19 cellular contexts compared by ENCODE assay signal in genomic region chrX:100913111-100913510, GRCh38. TPM values are rescaled to one million over a fixed set of nuclear protein-coding genes. Genes with fewer than 3 reads are reported as not detected.
A peak's percentile ranks its signal among the peaks of the same experiment; 100 is the strongest.
DNase-seq lines count a peak whose midpoint lies in the region; FAIRE-seq and TF ChIP-seq lines count a peak whose summit lies in the region.
"Had no signal": no experiment of that assay in that cellular context is flagged by ENCODE, and none has a peak within 500 bp of the region (broad histone marks: within the 10 kb centered on the region; RNA-seq: fewer than 3 reads in every experiment).

No MANE protein-coding gene starts in this region.

- H3K4me1 ChIP-seq in Caco-2 (peaks cover 15% of the 10 kb centered on the region; the same call in 1 of the 2 replicates), endothelial cell of umbilical vein (ENCODE audit: control insufficient read depth, extremely low read depth, insufficient read depth, low read length) (peaks cover 13% of the 10 kb centered on the region), MM.1S (ENCODE audit: low read length) (no peaks in the 10 kb centered on the region)
- H3K4me1 ChIP-seq: A549, BLaER1 had no signal

- H3K9me3 Mint-ChIP-seq in Caco-2 (ENCODE audit: unreplicated experiment), result no peaks in the 10 kb centered on the region
- H3K9me3 Mint-ChIP-seq: CD4-positive, alpha-beta memory T cell; GM23338; HFFc6 had no signal

- H3K4me3 ChIP-seq in Caco-2 (ENCODE audit: low read depth, low read length) (no peak overlapping the region), endothelial cell of umbilical vein (replicated peaks in 1 of 3; ENCODE audit: insufficient read depth in 1 of 3, low read depth in 1 of 3, low read length in 3 of 3) (no peak overlapping the region), MM.1S (ENCODE audit: low read length) (no peak overlapping the region)
- H3K4me3 ChIP-seq: A549, BLaER1, GM23338 had no signal

- H4K20me1 ChIP-seq in endothelial cell of umbilical vein (replicated peaks; ENCODE audit: control insufficient read depth, extremely low read depth, insufficient read depth, low read length) (no peaks in the 10 kb centered on the region), MM.1S (ENCODE audit: insufficient read depth, low read length) (no peaks in the 10 kb centered on the region)
- H4K20me1 ChIP-seq: BLaER1 had no signal

- POLR2A ChIA-PET in Caco-2 (lab: Charles Lee), result interaction anchor here (1.4 kb wide), 1 partner anchor 16 kb away, joined by 6 read pairs; the partner anchor contains the start of gene XKRX
- POLR2A ChIA-PET in endothelial cell of umbilical vein (lab: Charles Lee), result interaction anchor here (0.7 kb wide), 1 partner anchor 465 kb away, joined by 3 read pairs; no protein-coding TSS in a partner anchor

- no peaks in the 10 kb centered on the region for H3K9me2 ChIP-seq in MM.1S (replicated peaks; ENCODE audit: insufficient read depth, low read length)

- peak overlapping the region; percentile 36 for H3K27ac Mint-ChIP-seq in Caco-2 (ENCODE audit: unreplicated experiment)
- H3K27ac Mint-ChIP-seq: CD14-positive monocyte; CD4-positive, alpha-beta memory T cell; GM23338 had no signal

- intact Hi-C loops in Caco-2 (cut with micrococcal nuclease; ENCODE audit: unreplicated experiment), result no loop called here
- intact Hi-C loops in endothelial cell of umbilical vein (cut with micrococcal nuclease), result no loop called here

- no peaks in the 10 kb centered on the region for H3K79me2 ChIP-seq in endothelial cell of umbilical vein (ENCODE audit: control insufficient read depth, insufficient read depth, low read length)
- H3K79me2 ChIP-seq in MM.1S (ENCODE audit: low read length), result no peaks in the 10 kb centered on the region

- H3K27me3 Mint-ChIP-seq in Caco-2 (ENCODE audit: insufficient read depth, unreplicated experiment), result no peaks in the 10 kb centered on the region
- H3K27me3 Mint-ChIP-seq: CD4-positive, alpha-beta memory T cell had no signal

- H3K9me3 ChIP-seq in Caco-2, result no peaks in the 10 kb centered on the region
- no peaks in the 10 kb centered on the region for H3K9me3 ChIP-seq in endothelial cell of umbilical vein (replicated peaks; ENCODE audit: control insufficient read depth, insufficient read depth, low read length)
- H3K9me3 ChIP-seq in MM.1S (replicated peaks; ENCODE audit: insufficient read depth, low read length), result no peaks in the 10 kb centered on the region
- H3K9me3 ChIP-seq: A549, BLaER1 had no signal

- DNase-seq in Caco-2, result no peak
- DNase-seq in NCI-H226, result peak; percentile 8
- no peak for DNase-seq in endothelial cell of umbilical vein (ENCODE audit: low read depth, low spot score)
- peak; percentile 30 for DNase-seq in kidney tubule cell (ENCODE audit: low spot score)
- DNase-seq in NCI-H524 treated with DMSO at 0.1 percent for 48 hours (lab: John Stamatoyannopoulos, UW), result no peak
- no peak for DNase-seq in HK-2 (ENCODE audit: unreplicated experiment)
- DNase-seq in MM.1S, result no peak
- DNase-seq: Calu3; CD4-positive, alpha-beta memory T cell; DMS79 treated with DMSO at 0.1 percent for 48 hours; GF-D8; H7; HFFc6 had no signal

- peaks cover 13% of the 10 kb centered on the region for H3K4me1 Mint-ChIP-seq in Caco-2 (ENCODE audit: low read depth, unreplicated experiment)
- H3K4me1 Mint-ChIP-seq: CD14-positive monocyte; CD4-positive, alpha-beta memory T cell had no signal

- dilution Hi-C loops in endothelial cell of umbilical vein (cut with MboI; ENCODE audit: extremely low pct_ligation_motif_present, low sequenced_read_pairs), result no loop called here

- no peak overlapping the region for H3K27ac ChIP-seq in endothelial cell of umbilical vein (ENCODE audit: insufficient read depth, low read depth, low read length)
- no peak overlapping the region for H3K27ac ChIP-seq in MM.1S (ENCODE audit: low read length)
- H3K27ac ChIP-seq: 22Rv1, A549, BLaER1 had no signal

- H2AFZ ChIP-seq in endothelial cell of umbilical vein (ENCODE audit: low read depth, low read length), result no peak overlapping the region
- no peak overlapping the region for H2AFZ ChIP-seq in MM.1S (ENCODE audit: low read length)
- H2AFZ ChIP-seq: GM23338 had no signal

- no peaks in the 10 kb centered on the region for H3K9me1 ChIP-seq in endothelial cell of umbilical vein (replicated peaks; ENCODE audit: control insufficient read depth, extremely low read depth, insufficient read depth, low read length)

- H3K4me2 ChIP-seq in endothelial cell of umbilical vein (ENCODE audit: insufficient read depth, low read length) (no peak overlapping the region), MM.1S (ENCODE audit: low read depth, low read length) (no peak overlapping the region)
- H3K4me2 ChIP-seq: A549, BLaER1, GM23338 had no signal

- no peak overlapping the region for H3K4me3 Mint-ChIP-seq in Caco-2 (ENCODE audit: unreplicated experiment)
- H3K4me3 Mint-ChIP-seq: CD14-positive monocyte; CD4-positive, alpha-beta memory T cell; GM23338; HFFc6 had no signal

- H3K9ac ChIP-seq in endothelial cell of umbilical vein (replicated peaks; ENCODE audit: extremely low read depth, insufficient read depth, low read length), result no peak overlapping the region
- H3K9ac ChIP-seq in MM.1S (ENCODE audit: low read length), result no peak overlapping the region
- H3K9ac ChIP-seq: BLaER1 had no signal

- no peaks in the 10 kb centered on the region for H3F3A ChIP-seq in MM.1S (ENCODE audit: insufficient read depth, low read length)

- TF ChIP-seq POLR2A in endothelial cell of umbilical vein (IDR thresholded peaks at IDR 0.05; ENCODE audit: low read depth, low read length), result no peak

- peak; percentile 58 for FAIRE-seq in endothelial cell of umbilical vein (lab: Jason Lieb, UNC)
- FAIRE-seq: A549, HepG2 had no signal

- no peaks in the 10 kb centered on the region for H3K36me3 ChIP-seq in Caco-2 (ENCODE audit: control insufficient read depth, insufficient read depth, low read length)
- no peaks in the 10 kb centered on the region for H3K36me3 ChIP-seq in endothelial cell of umbilical vein (ENCODE audit: control insufficient read depth in 2 of 2, extremely low read depth in 1 of 2, insufficient read depth in 2 of 2, low read length in 2 of 2)
- H3K36me3 ChIP-seq in MM.1S (replicated peaks; ENCODE audit: insufficient read depth, low read length), result no peaks in the 10 kb centered on the region
- H3K36me3 ChIP-seq: BLaER1 had no signal

- H3K36me3 Mint-ChIP-seq in Caco-2 (ENCODE audit: insufficient read depth, unreplicated experiment), result peaks cover 28% of the 10 kb centered on the region
- H3K36me3 Mint-ChIP-seq: CD14-positive monocyte; CD4-positive, alpha-beta memory T cell had no signal

- H3K27me3 ChIP-seq in Caco-2 (replicated peaks; ENCODE audit: control insufficient read depth, insufficient read depth, low read length) (no peaks in the 10 kb centered on the region), endothelial cell of umbilical vein (ENCODE audit: control insufficient read depth in 2 of 2, insufficient read depth in 2 of 2, low read length in 2 of 2) (no peaks in the 10 kb centered on the region), MM.1S (replicated peaks; ENCODE audit: insufficient read depth, low read length) (no peaks in the 10 kb centered on the region)
- H3K27me3 ChIP-seq: BLaER1 had no signal

- BruUV-seq in Caco-2 (replicated peaks; lab: Mats Ljungman, UMichigan) (no TSS peak), endothelial cell of umbilical vein (replicated peaks; lab: Mats Ljungman, UMichigan) (no TSS peak)

- TF ChIP-seq CTCF in Caco-2 (IDR thresholded peaks at IDR 0.05; ENCODE audit: insufficient read depth in 1 of 2, low read depth in 1 of 2, low read length in 1 of 2, severe bottlenecking in 1 of 2, unreplicated experiment in 1 of 2), result no peak
- no peak for TF ChIP-seq CTCF in endothelial cell of umbilical vein (IDR thresholded peaks at IDR 0.05; ENCODE audit: extremely low read depth in 1 of 2, insufficient read depth in 1 of 2, low read depth in 1 of 2, low read length in 2 of 2)
- TF ChIP-seq CTCF in MM.1S (IDR thresholded peaks at IDR 0.05; ENCODE audit: low read length), result no peak

- CTCF ChIA-PET in Caco-2 (lab: Charles Lee), result interaction anchor here (0.5 kb wide), 1 partner anchor 15 kb away, joined by 3 read pairs; no protein-coding TSS in a partner anchor
- CTCF ChIA-PET in endothelial cell of umbilical vein (lab: Charles Lee), result no interaction called here

TF ChIP-seq in endothelial cell of umbilical vein, 7 proteins besides CTCF, POLR2A, EP300 and RAD21 (continues in another document):
- TF ChIP-seq FOS (IDR thresholded peaks at IDR 0.05; ENCODE audit: borderline replicate concordance, insufficient read depth, low read length) (no peak), GATA2 (IDR thresholded peaks at IDR 0.05; ENCODE audit: insufficient read depth, insufficient read length, low read depth, low read length) (no peak)

RNA-seq across cellular contexts. Expression of gene XKRX, which starts 15.6 kb away (rescaled TPM):
- 28.7 and 29.7 TPM in 2 replicates for total RNA-seq in Caco-2 (2022)
- 0.88 and 1.5 TPM in 2 replicates for total RNA-seq in endothelial cell of umbilical vein
- 0.33 and 0.37 TPM in 2 replicates for polyA plus RNA-seq in endothelial cell of umbilical vein
- polyA plus RNA-seq in endothelial cell of umbilical vein (2011; cell fraction: cytosol; rRNA removed), result 0.19 and 0.23 TPM in 2 replicates
- polyA plus RNA-seq in endothelial cell of umbilical vein (2011; cell fraction: nucleus; rRNA removed), result 1.6 and 1.8 TPM in 2 replicates
- 0.76 and 1.6 TPM in 2 replicates for polyA plus RNA-seq in endothelial cell of umbilical vein (2012)
- 0.95 and 1.2 TPM in 2 replicates for polyA minus RNA-seq in endothelial cell of umbilical vein
- polyA minus RNA-seq in endothelial cell of umbilical vein (2011; cell fraction: cytosol; rRNA and poly(A)+ RNA removed), result not detected
- 1.4 and 2.4 TPM in 2 replicates for polyA minus RNA-seq in endothelial cell of umbilical vein (2011; cell fraction: nucleus; rRNA and poly(A)+ RNA removed)
- total RNA-seq: HepG2, HFFc6 had no signal
- polyA plus RNA-seq: CD14-positive monocyte; CD4-positive, alpha-beta memory T cell; HepG2 had no signal

RNA-seq across cellular contexts. Expression of gene NOX1, which starts 39.0 kb away (rescaled TPM):
- 13.2 and 15.7 TPM in 2 replicates for total RNA-seq in Caco-2 (2022)
- total RNA-seq in endothelial cell of umbilical vein, result not detected in 2 replicates
- polyA plus RNA-seq in endothelial cell of umbilical vein, result not detected in 2 replicates
- polyA plus RNA-seq in endothelial cell of umbilical vein (2011; cell fraction: cytosol; rRNA removed), result not detected in 2 replicates
- 0.10 and 0.17 TPM in 2 replicates for polyA plus RNA-seq in endothelial cell of umbilical vein (2011; cell fraction: nucleus; rRNA removed)
- not detected in 2 replicates for polyA plus RNA-seq in endothelial cell of umbilical vein (2012)
- not detected in 2 replicates for polyA minus RNA-seq in endothelial cell of umbilical vein
- polyA minus RNA-seq in endothelial cell of umbilical vein (2011; cell fraction: cytosol; rRNA and poly(A)+ RNA removed), result not detected
- polyA minus RNA-seq in endothelial cell of umbilical vein (2011; cell fraction: nucleus; rRNA and poly(A)+ RNA removed), result not detected in 2 replicates
- total RNA-seq: Calu3; CD4-positive, alpha-beta memory T cell; GM23338; H7; HepG2; HFFc6 had no signal
- polyA plus RNA-seq: CD14-positive monocyte; CD4-positive, alpha-beta memory T cell had no signal

RNA-seq across cellular contexts. Expression of gene ARL13A, which starts 56.4 kb away (rescaled TPM):
- not detected in 2 replicates for total RNA-seq in Caco-2 (2022)
- not detected in 2 replicates for total RNA-seq in endothelial cell of umbilical vein
- polyA plus RNA-seq in endothelial cell of umbilical vein, result not detected in 2 replicates
- not detected in 2 replicates for polyA plus RNA-seq in endothelial cell of umbilical vein (2011; cell fraction: cytosol; rRNA removed)
- not detected in 2 replicates for polyA plus RNA-seq in endothelial cell of umbilical vein (2011; cell fraction: nucleus; rRNA removed)
- 0.15 and 0.18 TPM in 2 replicates for polyA plus RNA-seq in endothelial cell of umbilical vein (2012)
- not detected in 2 replicates for polyA minus RNA-seq in endothelial cell of umbilical vein
- polyA minus RNA-seq in endothelial cell of umbilical vein (2011; cell fraction: cytosol; rRNA and poly(A)+ RNA removed), result not detected
- polyA minus RNA-seq in endothelial cell of umbilical vein (2011; cell fraction: nucleus; rRNA and poly(A)+ RNA removed), result not detected in 2 replicates
- total RNA-seq: Calu3; CD4-positive, alpha-beta memory T cell; GM23338; H7; HepG2; HFFc6 had no signal
- polyA plus RNA-seq: CD14-positive monocyte; CD4-positive, alpha-beta memory T cell; GM23338; HepG2 had no signal

Comparison
In these comparisons a context has a peak if more than half of its experiments do, and no peak if none do; other contexts are left out.
1. DNase-seq: peak in NCI-H226 (single experiment) and kidney tubule cell (single experiment); none in Caco-2 (0 of 2), endothelial cell of umbilical vein (single experiment), NCI-H524 treated with DMSO at 0.1 percent for 48 hours (single experiment), HK-2 (single experiment) and MM.1S (single experiment).
2. RNA of gene XKRX, which starts 15.6 kb away (total RNA-seq): 28.7 to 29.7 TPM in Caco-2; 0.88 to 1.5 TPM in endothelial cell of umbilical vein; every median in the first group is over 10 times any median in the second.
3. RNA of gene NOX1, which starts 39.0 kb away (total RNA-seq): 13.2 to 15.7 TPM in Caco-2; not detected in endothelial cell of umbilical vein; every median in the first group is over 10 times any median in the second.